15 cellular contexts compared by ENCODE assay signal in the genomic region with DNA sequence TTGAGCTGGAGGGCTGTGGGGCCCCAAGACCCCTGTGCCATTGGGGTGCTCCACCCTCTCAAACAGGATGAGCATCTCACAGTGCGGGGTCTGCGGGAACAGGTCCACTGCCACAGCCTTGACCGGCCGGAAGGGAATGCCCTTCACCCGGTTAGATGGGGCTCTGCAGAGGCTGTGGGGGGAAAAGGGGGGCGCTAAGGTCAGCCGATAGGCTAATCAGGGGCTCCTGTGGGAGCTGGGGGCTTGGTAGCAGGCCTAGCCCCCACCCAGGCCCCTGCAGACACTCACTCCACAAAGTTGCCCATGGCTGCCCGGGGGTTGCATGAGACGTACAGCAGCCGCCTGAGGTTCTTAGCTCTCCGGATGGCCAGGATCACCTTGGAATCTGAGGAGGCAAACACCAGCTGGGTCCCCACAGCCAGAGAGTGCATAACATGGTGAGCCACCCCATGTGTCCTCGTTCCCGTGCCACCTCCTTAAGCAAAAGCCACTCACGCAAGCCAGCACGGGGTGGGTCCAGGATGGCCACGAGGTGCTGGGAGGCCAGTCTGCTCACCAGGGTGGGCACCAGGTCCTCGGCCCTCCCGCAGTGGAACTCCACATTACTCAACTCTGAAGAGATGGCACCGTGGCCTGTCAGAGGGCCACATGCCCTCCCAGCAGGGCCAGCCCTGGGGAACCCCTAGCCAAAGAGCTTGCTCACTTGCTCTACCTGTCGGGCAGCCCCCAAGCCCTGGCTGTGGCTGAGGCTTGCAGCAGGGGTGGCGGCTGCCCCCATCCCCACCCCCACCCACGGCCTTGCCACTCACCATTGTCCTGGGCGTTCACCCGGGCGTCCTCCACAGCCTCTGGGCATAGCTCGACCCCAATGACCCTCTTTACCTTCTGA. TPM values are rescaled to one million over a fixed set of nuclear protein-coding genes. Genes with fewer than 3 reads are reported as not detected.
A peak's percentile ranks its signal among the peaks of the same experiment; 100 is the strongest.
DNase-seq lines count a peak whose midpoint lies in the region; ATAC-seq, FAIRE-seq and TF ChIP-seq lines count a peak whose summit lies in the region.
"Had no signal": no experiment of that assay in that cellular context is flagged by ENCODE, and none has a peak within 500 bp of the region (broad histone marks: within the 10 kb centered on the region; RNA-seq: fewer than 3 reads in every experiment).

No MANE protein-coding gene starts in this region.

- H3K4me3 Mint-ChIP-seq in activated naive CD8-positive, alpha-beta T cell treated with anti-CD3 and anti-CD28 coated beads for 36 hours: peak overlapping the region; percentile 47
- H3K4me3 Mint-ChIP-seq: GM23338 had no signal

- no peak for FAIRE-seq in kidney (lab: Jason Lieb, UNC)
- FAIRE-seq: GM18507 had no signal

- H3K27ac Mint-ChIP-seq in activated naive CD8-positive, alpha-beta T cell treated with anti-CD3 and anti-CD28 coated beads for 36 hours: peak overlapping the region; percentile 97
- H3K27ac Mint-ChIP-seq: GM23338 had no signal

- intact Hi-C loops in Right ventricle myocardium inferior (cut with DNase I): loop anchor here (10.0 kb wide), 1 partner anchor 258 kb away; the partner anchor contains the start of genes GNB1L and RTL10
- intact Hi-C loops in kidney (cut with DNase I): loop anchor here (10.0 kb wide), 1 partner anchor 88 kb away; the partner anchor contains the start of gene TANGO2

- DNase-seq in Right ventricle myocardium inferior (ENCODE audit: missing footprints) (peak; percentile 63), right atrium auricular region (ENCODE audit: low spot score) (no peak), kidney (peak; percentile 73), iPS-NIHi11 (ENCODE audit: low spot score) (no peak)
- DNase-seq in activated naive CD8-positive, alpha-beta T cell treated with anti-CD3 and anti-CD28 coated beads for 36 hours: no peak
- DNase-seq in central memory CD4-positive, alpha-beta T cell: no peak
- DNase-seq: dermis blood vessel endothelial cell, NCI-H1105 treated with DMSO at 0.1 percent for 48 hours, stomach had no signal

- H3K9me3 ChIP-seq in right atrium auricular region (no peaks in the 10 kb centered on the region), kidney (ENCODE audit: control insufficient read depth in 1 of 2, low read length in 2 of 2) (no peaks in the 10 kb centered on the region), thymus (ENCODE audit: control insufficient read depth) (no peaks in the 10 kb centered on the region)
- H3K9me3 ChIP-seq: neutrophil, stomach had no signal

- H3K36me3 Mint-ChIP-seq in activated naive CD8-positive, alpha-beta T cell treated with anti-CD3 and anti-CD28 coated beads for 36 hours: peaks cover 26% of the 10 kb centered on the region
- H3K36me3 Mint-ChIP-seq: IgD-negative memory B cell had no signal

- H3K36me3 ChIP-seq in right atrium auricular region (peaks cover 71% of the 10 kb centered on the region), kidney (ENCODE audit: control insufficient read depth in 1 of 2, insufficient read depth in 2 of 2, low read length in 2 of 2) (peaks cover 11 to 30% of the 10 kb centered on the region in 2 donors), thymus (ENCODE audit: control insufficient read depth, insufficient read depth) (peaks cover 71% of the 10 kb centered on the region)

- peaks cover 0 to 21% of the 10 kb centered on the region in 2 donors for H3K4me1 ChIP-seq in right atrium auricular region
- peaks cover 0 to 9% of the 10 kb centered on the region in 2 donors for H3K4me1 ChIP-seq in kidney (ENCODE audit: control insufficient read depth in 1 of 2, insufficient read depth in 1 of 2, low read depth in 1 of 2, low read length in 2 of 2)
- H3K4me1 ChIP-seq in thymus (ENCODE audit: control insufficient read depth, insufficient read depth, low read length): peaks cover 39% of the 10 kb centered on the region

- H3K4me1 Mint-ChIP-seq in activated naive CD8-positive, alpha-beta T cell treated with anti-CD3 and anti-CD28 coated beads for 36 hours: peaks cover 38% of the 10 kb centered on the region

- H3K27me3 ChIP-seq in right atrium auricular region (no peaks in the 10 kb centered on the region), thymus (ENCODE audit: control insufficient read depth, insufficient read depth) (no peaks in the 10 kb centered on the region)
- H3K27me3 ChIP-seq: neutrophil, stomach had no signal

- H3K27ac ChIP-seq in right atrium auricular region: no peak overlapping the region
- no peak overlapping the region for H3K27ac ChIP-seq in kidney (ENCODE audit: low read depth in 2 of 2, low read length in 2 of 2)
- H3K27ac ChIP-seq in thymus (ENCODE audit: low read depth): peak overlapping the region; percentile 90
- H3K27ac ChIP-seq: neutrophil had no signal

- H3K27me3 Mint-ChIP-seq in activated naive CD8-positive, alpha-beta T cell treated with anti-CD3 and anti-CD28 coated beads for 36 hours: no peaks in the 10 kb centered on the region
- H3K27me3 Mint-ChIP-seq: IgD-negative memory B cell had no signal

- no peaks in the 10 kb centered on the region for H3K9me3 Mint-ChIP-seq in activated naive CD8-positive, alpha-beta T cell treated with anti-CD3 and anti-CD28 coated beads for 36 hours
- H3K9me3 Mint-ChIP-seq: GM23338, IgD-negative memory B cell had no signal

- ATAC-seq in Right ventricle myocardium inferior (no peak), HG03025 (IDR thresholded peaks at IDR 0.05; ENCODE audit: low FRiP score, unreplicated experiment) (no peak)
- ATAC-seq: GM23338 had no signal

- H3K9ac ChIP-seq in kidney (ENCODE audit: low read length in 2 of 2): no peak overlapping the region

- 96% methylated on average over 26 of the region's 26 CpGs for whole genome bisulfite sequencing in thymus

- TF ChIP-seq CTCF in right atrium auricular region (IDR thresholded peaks at IDR 0.05) (no peak), kidney (IDR thresholded peaks at IDR 0.05; ENCODE audit: borderline replicate concordance, extremely low read depth, insufficient read depth) (no peak)

- no peak overlapping the region for H3K4me3 ChIP-seq in right atrium auricular region
- H3K4me3 ChIP-seq in kidney (ENCODE audit: low read length in 2 of 2): no peak overlapping the region
- no peak overlapping the region for H3K4me3 ChIP-seq in thymus (ENCODE audit: low read length)
- H3K4me3 ChIP-seq: GM23338, stomach had no signal

RNA-seq across cellular contexts. Expression of gene RANBP1, which starts 3.0 kb away (rescaled TPM):
- total RNA-seq in Right ventricle myocardium inferior: 42.7 TPM
- 10 to 100 TPM; 63.6 to 96.5 TPM for total RNA-seq in right atrium auricular region
- 100 to 1,000 TPM; 492 to 506 TPM for total RNA-seq in activated naive CD8-positive, alpha-beta T cell treated with anti-CD3 and anti-CD28 coated beads for 36 hours
- 67.2 TPM for total RNA-seq in kidney
- 80.5 TPM for polyA plus RNA-seq in kidney (ENCODE audit: insufficient read depth, low read depth, low replicate concordance)
- polyA plus RNA-seq in thymus: 78.9 TPM

RNA-seq across cellular contexts. Expression of gene TRMT2A, which starts 4.2 kb away (rescaled TPM):
- total RNA-seq in Right ventricle myocardium inferior (24.5 TPM), right atrium auricular region (10 to 100 TPM; 16.0 to 17.6 TPM), kidney (50.0 TPM)
- total RNA-seq in activated naive CD8-positive, alpha-beta T cell treated with anti-CD3 and anti-CD28 coated beads for 36 hours: 100 to 1,000 TPM; 124 to 139 TPM
- polyA plus RNA-seq in kidney (ENCODE audit: insufficient read depth, low read depth, low replicate concordance) (37.3 TPM), thymus (92.4 TPM)

RNA-seq across cellular contexts. Expression of gene ZDHHC8, which starts 18.7 kb away (rescaled TPM):
- total RNA-seq in Right ventricle myocardium inferior: 44.4 TPM
- 10 to 100 TPM; 13.5 to 16.6 TPM for total RNA-seq in right atrium auricular region
- total RNA-seq in activated naive CD8-positive, alpha-beta T cell treated with anti-CD3 and anti-CD28 coated beads for 36 hours: 10 to 100 TPM; 63.4 to 66.6 TPM
- 57.1 TPM for total RNA-seq in kidney
- 18.8 TPM for polyA plus RNA-seq in kidney (ENCODE audit: insufficient read depth, low read depth, low replicate concordance)
- 35.1 TPM for polyA plus RNA-seq in thymus

RNA-seq across cellular contexts. Expression of gene DGCR8, which starts 32.8 kb away (rescaled TPM):
- 18.0 TPM for total RNA-seq in Right ventricle myocardium inferior
- total RNA-seq in right atrium auricular region: 10 to 100 TPM in 1 of 2 donors, 1 to 10 TPM in 1; 8.3 to 12.1 TPM
- 10 to 100 TPM; 42.6 to 47.0 TPM for total RNA-seq in activated naive CD8-positive, alpha-beta T cell treated with anti-CD3 and anti-CD28 coated beads for 36 hours
- total RNA-seq in kidney: 40.1 TPM
- polyA plus RNA-seq in kidney (ENCODE audit: insufficient read depth, low read depth, low replicate concordance): 12.2 TPM
- polyA plus RNA-seq in thymus: 22.5 TPM

RNA-seq across cellular contexts. Expression of gene CCDC188, which starts 38.0 kb away (rescaled TPM):
- total RNA-seq in Right ventricle myocardium inferior (0.32 TPM), right atrium auricular region (under 1 TPM in 1 of 2 donors, not detected in 1; 0.43 TPM), kidney (2.8 TPM)
- total RNA-seq in activated naive CD8-positive, alpha-beta T cell treated with anti-CD3 and anti-CD28 coated beads for 36 hours: not detected
- polyA plus RNA-seq in kidney (ENCODE audit: insufficient read depth, low read depth, low replicate concordance) (0.54 TPM), thymus (0.84 TPM)
- total RNA-seq: GM23338 had no signal
- polyA plus RNA-seq: GM23338, IgD-negative memory B cell had no signal

Comparison
In these comparisons a context has a peak if more than half of its experiments do, and no peak if none do; other contexts are left out.
1. DNase-seq: peak in Right ventricle myocardium inferior (single experiment) and kidney (single experiment); none in right atrium auricular region (single experiment), activated naive CD8-positive, alpha-beta T cell treated with anti-CD3 and anti-CD28 coated beads for 36 hours (single experiment), iPS-NIHi11 (single experiment) and central memory CD4-positive, alpha-beta T cell (single experiment).